Comparison of ENCODE assay signal across 18 cellular contexts in the genomic region with DNA sequence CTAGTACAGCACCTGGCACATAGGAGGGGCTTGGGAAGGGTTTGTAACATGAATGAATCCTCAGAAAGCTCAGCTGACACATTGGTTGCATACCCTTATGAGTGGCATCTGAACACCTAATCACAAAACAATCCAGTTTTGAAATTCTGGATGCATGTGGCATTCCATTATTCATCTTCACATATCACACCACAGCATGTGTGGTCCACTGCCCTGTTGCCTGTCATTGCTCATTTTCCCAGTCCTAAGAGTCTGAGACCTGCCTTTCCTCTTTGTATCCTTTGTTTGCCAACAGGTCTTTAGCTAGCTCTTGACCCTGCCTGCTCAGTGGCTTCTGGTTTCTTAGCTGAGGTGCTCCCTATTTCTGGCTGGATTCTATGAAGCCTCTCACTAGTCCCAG.
A peak's percentile ranks its signal among the peaks of the same experiment; 100 is the strongest.
DNase-seq lines count a peak whose midpoint lies in the region; ATAC-seq, FAIRE-seq and TF ChIP-seq lines count a peak whose summit lies in the region.
"Had no signal": no experiment of that assay in that cellular context is flagged by ENCODE, and none has a peak within 500 bp of the region (broad histone marks: within the 10 kb centered on the region; RNA-seq: fewer than 3 reads in every experiment).

No MANE protein-coding gene starts in this region.

- H3K4me1 ChIP-seq in IMR-90 (ENCODE audit: control insufficient read depth, insufficient read depth, low read length) (no peaks in the 10 kb centered on the region), K562 (replicated peaks in 1 of 2; ENCODE audit: control insufficient read depth in 2 of 2, insufficient read depth in 2 of 2, low read length in 2 of 2) (0 out of 5 replicates have a peak, but pooled peaks cover 0 to 4% of the 10 kb centered on the region in 2 experiments), mesendoderm (ENCODE audit: control insufficient read depth, low read depth, low read length) (no peaks in the 10 kb centered on the region), smooth muscle cell (ENCODE audit: low read depth) (no peaks in the 10 kb centered on the region), adrenal gland (replicated peaks in 1 of 2) (no peaks in the 10 kb centered on the region)

- H3K27ac ChIP-seq in IMR-90 (ENCODE audit: insufficient read depth, low read length) (no peak overlapping the region), K562 (ENCODE audit: extremely low read depth, low read depth, low read length) (no peak overlapping the region), mesendoderm (ENCODE audit: low read depth, low read length) (no peak overlapping the region), smooth muscle cell (ENCODE audit: low read depth) (peak overlapping the region; percentile 8), adrenal gland (no peak overlapping the region)
- H3K27ac ChIP-seq: BLaER1, RWPE1 had no signal

- DNase-seq in IMR-90: no peak
- DNase-seq in K562 (ENCODE audit: extremely low read depth in 1 of 4, low spot score in 3 of 4): no peak
- DNase-seq in mesendoderm: no peak
- DNase-seq in smooth muscle cell (lab: John Stamatoyannopoulos, UW; ENCODE audit: unreplicated experiment): no peak
- no peak for DNase-seq in NAMALWA (ENCODE audit: low spot score)
- no peak for DNase-seq in adrenal gland
- DNase-seq in immature natural killer cell: no peak
- DNase-seq: DMS 273 treated with DMSO at 0.1 percent for 48 hours; H7; Kasumi-1; MV-4-11; NCI-H1436 treated with DMSO at 0.1 percent for 48 hours; NCI-H2081 treated with DMSO at 0.1 percent for 48 hours; NCI-H2227 treated with DMSO at 0.1 percent for 48 hours; NCI-H526 treated with DMSO at 0.1 percent for 48 hours; NK-92 treated with Interleukin-12 subunit alpha and Interleukin-12 subunit beta, amount 100 ng/mL, for 24 hours had no signal

- H2BK120ac ChIP-seq in IMR-90 (ENCODE audit: low read depth, low read length) (no peak overlapping the region), mesendoderm (ENCODE audit: low read depth, low read length) (peak overlapping the region; percentile 89)

- no peak overlapping the region for H2AK5ac ChIP-seq in IMR-90 (ENCODE audit: low read depth, low read length)
- no peak overlapping the region for H2AK5ac ChIP-seq in mesendoderm (ENCODE audit: low read length)

- H3K56ac ChIP-seq in IMR-90 (ENCODE audit: extremely low read depth, insufficient read depth, low read length) (no peak overlapping the region), mesendoderm (ENCODE audit: low read length) (peak overlapping the region; percentile 75)

- H2AK9ac ChIP-seq in IMR-90 (replicated peaks; ENCODE audit: low read depth, low read length, poor library complexity): no peak overlapping the region

- no peak overlapping the region for H3K23ac ChIP-seq in IMR-90 (ENCODE audit: low read depth, low read length)
- H3K23ac ChIP-seq in mesendoderm (ENCODE audit: low read length): no peak overlapping the region

- no peak for TF ChIP-seq EP300 in K562 (IDR thresholded peaks at IDR 0.05; ENCODE audit: low read length)

- H3F3A ChIP-seq in smooth muscle cell (ENCODE audit: low read depth): no peaks in the 10 kb centered on the region

- no peaks in the 10 kb centered on the region for H3K9me1 ChIP-seq in IMR-90 (ENCODE audit: insufficient read depth, low read length)
- H3K9me1 ChIP-seq in K562 (ENCODE audit: control insufficient read depth, insufficient read depth, low read length): no peaks in the 10 kb centered on the region

- no peak overlapping the region for H4K5ac ChIP-seq in IMR-90 (ENCODE audit: low read depth, low read length)
- no peak overlapping the region for H4K5ac ChIP-seq in mesendoderm (ENCODE audit: low read length)

- no peak overlapping the region for H3K9ac ChIP-seq in IMR-90 (ENCODE audit: low read depth, low read length)
- H3K9ac ChIP-seq in K562 (ENCODE audit: insufficient read depth in 1 of 2, low read depth in 2 of 2, low read length in 2 of 2): no peak overlapping the region
- H3K9ac ChIP-seq in mesendoderm (ENCODE audit: low read length): no peak overlapping the region
- no peak overlapping the region for H3K9ac ChIP-seq in smooth muscle cell (ENCODE audit: low read depth)
- H3K9ac ChIP-seq: BLaER1 had no signal

- no peak overlapping the region for H2BK20ac ChIP-seq in IMR-90 (ENCODE audit: low read depth, low read length)

- dilution Hi-C loops in IMR-90 (cut with HindIII; ENCODE audit: low sequenced_read_pairs, unreplicated experiment): no loop called here

- H3K14ac ChIP-seq in IMR-90 (replicated peaks; ENCODE audit: low read depth, low read length): no peak overlapping the region

- in situ Hi-C loops in IMR-90 (cut with MboI; ENCODE audit: low sequenced_read_pairs) (no loop called here), K562 (cut with MboI) (no loop called here)

- H4K8ac ChIP-seq in IMR-90 (ENCODE audit: low read depth in 2 of 2, low read length in 2 of 2) (no peak overlapping the region), mesendoderm (ENCODE audit: low read depth, low read length) (no peak overlapping the region)

- H3K4me2 ChIP-seq in IMR-90 (ENCODE audit: low read depth, low read length): no peak overlapping the region
- no peak overlapping the region for H3K4me2 ChIP-seq in K562 (ENCODE audit: insufficient read depth, low read length)
- no peak overlapping the region for H3K4me2 ChIP-seq in mesendoderm (ENCODE audit: low read length)
- peak overlapping the region; percentile 5 for H3K4me2 ChIP-seq in smooth muscle cell
- H3K4me2 ChIP-seq: BLaER1 had no signal

- H3K27ac Mint-ChIP-seq in immature natural killer cell: no peak overlapping the region

- H2BK5ac ChIP-seq in IMR-90 (ENCODE audit: low read depth, low read length, poor library complexity, severe bottlenecking): no peak overlapping the region
- peak overlapping the region; percentile 24 for H2BK5ac ChIP-seq in mesendoderm (ENCODE audit: low read length)

- H3K4me3 ChIP-seq in IMR-90 (ENCODE audit: insufficient read depth, low read depth, low read length) (no peak overlapping the region), K562 (no peak overlapping the region), mesendoderm (ENCODE audit: low read length) (no peak overlapping the region), smooth muscle cell (no peak overlapping the region), adrenal gland (no peak overlapping the region)
- H3K4me3 ChIP-seq: BLaER1 had no signal

- peaks cover 1% of the 10 kb centered on the region for H3K9me3 ChIP-seq in IMR-90 (ENCODE audit: control insufficient read depth, insufficient read depth, low read length)
- no peaks in the 10 kb centered on the region for H3K9me3 ChIP-seq in K562 (replicated peaks; ENCODE audit: control insufficient read depth, insufficient read depth, low read depth, low read length)
- no peaks in the 10 kb centered on the region for H3K9me3 ChIP-seq in smooth muscle cell (replicated peaks; ENCODE audit: low read depth)
- H3K9me3 ChIP-seq in adrenal gland (replicated peaks in 1 of 3): no peaks in the 10 kb centered on the region
- H3K9me3 ChIP-seq: BLaER1 had no signal

- no peak overlapping the region for H4K91ac ChIP-seq in IMR-90 (ENCODE audit: insufficient read depth, low read depth, low read length)

- no TSS peak for BruUV-seq in IMR-90 (replicated peaks; lab: Mats Ljungman, UMichigan)
- BruUV-seq in K562 (replicated peaks; lab: Mats Ljungman, UMichigan): no TSS peak

- CTCF ChIA-PET in IMR-90 (lab: Yijun Ruan, JAX): no interaction called here
- CTCF ChIA-PET in K562 (lab: Yijun Ruan, JAX; ENCODE audit: low intra/inter-chr PET ratio): no interaction called here

- H2BK15ac ChIP-seq in IMR-90 (ENCODE audit: low read depth, low read length): no peak overlapping the region
- H2BK15ac ChIP-seq in mesendoderm (replicated peaks; ENCODE audit: low read depth): no peak overlapping the region

- TF ChIP-seq CTCF in IMR-90 (conservative IDR thresholded peaks at IDR 0.05; ENCODE audit: low read depth, low read length) (no peak), K562 (IDR thresholded peaks at IDR 0.05 in 2 of 3, conservative IDR thresholded peaks at IDR 0.05 in 1 of 3; ENCODE audit: insufficient read depth in 2 of 3, low read depth in 1 of 3, low read length in 3 of 3) (no peak), smooth muscle cell (IDR thresholded peaks at IDR 0.05; ENCODE audit: borderline replicate concordance, insufficient read depth, poor library complexity, severe bottlenecking) (no peak), adrenal gland (IDR thresholded peaks at IDR 0.05) (no peak)

- H3K18ac ChIP-seq in IMR-90 (ENCODE audit: low read depth, low read length) (no peak overlapping the region), mesendoderm (ENCODE audit: low read length) (no peak overlapping the region)

- no peaks in the 10 kb centered on the region for H3K79me2 ChIP-seq in K562 (ENCODE audit: control insufficient read depth, insufficient read depth, low read length)
- H3K79me2 ChIP-seq in mesendoderm (ENCODE audit: control insufficient read depth, insufficient read depth, low read length): no peaks in the 10 kb centered on the region
- H3K79me2 ChIP-seq in smooth muscle cell (ENCODE audit: low read depth): no peaks in the 10 kb centered on the region

- ATAC-seq in IMR-90 (ENCODE audit: low read depth) (no peak), K562 (no peak)

- peak; percentile 44 for FAIRE-seq in K562 (lab: Jason Lieb, UNC)

- no peak overlapping the region for H3K4me3 Mint-ChIP-seq in immature natural killer cell

- H2AFZ ChIP-seq in IMR-90 (replicated peaks; ENCODE audit: low read length, poor library complexity): peak overlapping the region; percentile 15
- H2AFZ ChIP-seq in K562 (ENCODE audit: low read depth, low read length): no peak overlapping the region
- no peak overlapping the region for H2AFZ ChIP-seq in smooth muscle cell (ENCODE audit: low read depth)

- H3K4me1 Mint-ChIP-seq in immature natural killer cell: no peaks in the 10 kb centered on the region

- H3K79me1 ChIP-seq in IMR-90 (ENCODE audit: low read depth in 1 of 2, low read length in 2 of 2): no peaks in the 10 kb centered on the region
- H3K79me1 ChIP-seq in mesendoderm (ENCODE audit: low read length): no peaks in the 10 kb centered on the region

- H3K27me3 ChIP-seq in IMR-90 (ENCODE audit: control insufficient read depth, insufficient read depth, low read length): no peaks in the 10 kb centered on the region
- H3K27me3 ChIP-seq in K562 (ENCODE audit: control insufficient read depth in 2 of 2, insufficient read depth in 2 of 2, low read length in 2 of 2): peaks cover 8 to 15% of the 10 kb centered on the region in 2 experiments; a peak in 4 of 5 replicates
- no peaks in the 10 kb centered on the region for H3K27me3 ChIP-seq in mesendoderm (ENCODE audit: insufficient read depth, low read length, poor library complexity)
- no peaks in the 10 kb centered on the region for H3K27me3 ChIP-seq in smooth muscle cell (ENCODE audit: low read depth)
- no peaks in the 10 kb centered on the region for H3K27me3 ChIP-seq in adrenal gland
- H3K27me3 ChIP-seq: BLaER1 had no signal

- POLR2A ChIA-PET in IMR-90 (lab: Charles Lee; ENCODE audit: unreplicated experiment) (no interaction called here), K562 (lab: Yijun Ruan, JAX) (no interaction called here)

- no peaks in the 10 kb centered on the region for H3K36me3 Mint-ChIP-seq in immature natural killer cell

- no peak overlapping the region for H3K4ac ChIP-seq in IMR-90 (ENCODE audit: low read depth, low read length)
- H3K4ac ChIP-seq in mesendoderm (ENCODE audit: low read depth, low read length): peak overlapping the region; percentile 48

- peaks cover 0 to 6% (median 0%) of the 10 kb centered on the region in 3 donors for H3K27me3 Mint-ChIP-seq in immature natural killer cell (ENCODE audit: low read depth in 3 of 3)

- intact Hi-C loops in IMR-90 (cut with micrococcal nuclease): no loop called here
- intact Hi-C loops in K562 (cut with micrococcal nuclease): no loop called here
- intact Hi-C loops in adrenal gland (cut with DNase I): no loop called here

- TF ChIP-seq RAD21 in IMR-90 (IDR thresholded peaks at IDR 0.05; ENCODE audit: low read length): no peak
- no peak for TF ChIP-seq RAD21 in K562 (CRISPR knock-in tag; conservative IDR thresholded peaks at IDR 0.05 in 1 of 2, IDR thresholded peaks at IDR 0.05 in 1 of 2)

- H4K20me1 ChIP-seq in IMR-90 (ENCODE audit: insufficient read depth, low read length) (no peaks in the 10 kb centered on the region), K562 (replicated peaks; ENCODE audit: control insufficient read depth, insufficient read depth, low read length) (no peaks in the 10 kb centered on the region), smooth muscle cell (ENCODE audit: low read depth) (no peaks in the 10 kb centered on the region)
- H4K20me1 ChIP-seq: BLaER1 had no signal

- no peaks in the 10 kb centered on the region for H3K36me3 ChIP-seq in IMR-90 (ENCODE audit: control insufficient read depth, insufficient read depth, low read length)
- H3K36me3 ChIP-seq in K562 (ENCODE audit: control insufficient read depth, insufficient read depth, low read length): no peaks in the 10 kb centered on the region
- H3K36me3 ChIP-seq in mesendoderm (ENCODE audit: control insufficient read depth, insufficient read depth, low read length): no peaks in the 10 kb centered on the region
- H3K36me3 ChIP-seq in smooth muscle cell (ENCODE audit: low read depth): no peaks in the 10 kb centered on the region
- no peaks in the 10 kb centered on the region for H3K36me3 ChIP-seq in adrenal gland (replicated peaks in 1 of 2)
- H3K36me3 ChIP-seq: BLaER1 had no signal

- TF ChIP-seq POLR2A in IMR-90 (IDR thresholded peaks at IDR 0.05; ENCODE audit: low read depth, low read length) (no peak), K562 (conservative IDR thresholded peaks at IDR 0.05) (no peak), adrenal gland (IDR thresholded peaks at IDR 0.05) (no peak)

- H3K9me3 Mint-ChIP-seq in immature natural killer cell: peaks cover 0 to 2% (median 0%) of the 10 kb centered on the region in 6 donors
